8 cellular contexts compared by ENCODE assay signal in genomic region chr14:75428230-75429104, GRCh38. TPM values are rescaled to one million over a fixed set of nuclear protein-coding genes. Genes with fewer than 3 reads are reported as not detected.
DNase-seq lines count a peak whose midpoint lies in the region; ATAC-seq and TF ChIP-seq lines count a peak whose summit lies in the region.

No MANE protein-coding gene starts in this region.

- no peak overlapping the region for H2BK12ac ChIP-seq in H9 (ENCODE audit: insufficient read length, low read depth, low read length)

- no CpG with 5 or more reads among the region's 64 CpGs for WGBS in H9 (ENCODE audit: extremely low coverage, insufficient read length, low lambda C conversion rate)

- ATAC-seq in left lung (peak; percentile 15), GM18858 (IDR thresholded peaks at IDR 0.05; ENCODE audit: unreplicated experiment) (no peak)
- peak; percentile 68 for ATAC-seq in stimulated activated naive CD8-positive, alpha-beta T cell treated with anti-CD3 and anti-CD28 coated beads, Interleukin-15, amount 100 ng/mL, for 72 hours

- peak overlapping the region; percentile 67 for H3K4me2 ChIP-seq in H9 (ENCODE audit: insufficient read depth, insufficient read length, low read length)

- H3K27ac ChIP-seq in H9 (ENCODE audit: insufficient read length, low read depth, low read length) (no peak overlapping the region), left lung (peak overlapping the region; percentile 61 to 83)

- no peak overlapping the region for H4K5ac ChIP-seq in H9 (ENCODE audit: insufficient read length, low read depth, low read length)

- peaks cover 1% of the 10 kb centered on the region; the same call in 1 of the 2 replicates for H3K79me2 ChIP-seq in H9 (ENCODE audit: insufficient read depth, low read length)

- H3K4me3 ChIP-seq in left lung: peak overlapping the region; percentile 60 to 67

- H3K4me3 Mint-ChIP-seq in H9: peak overlapping the region; percentile 78 to 89
- peak overlapping the region; percentile 70 to 78 for H3K4me3 Mint-ChIP-seq in stimulated activated naive CD8-positive, alpha-beta T cell treated with anti-CD3 and anti-CD28 coated beads, Interleukin-15, amount 100 ng/mL, for 72 hours

- H3K23me2 ChIP-seq in H9 (ENCODE audit: insufficient read length, low read depth, low read length, poor library complexity, severe bottlenecking): peaks cover 16% of the 10 kb centered on the region

- H3K9me3 Mint-ChIP-seq in H9: peaks cover 6 to 11% of the 10 kb centered on the region in 2 experiments
- no peaks in the 10 kb centered on the region for H3K9me3 Mint-ChIP-seq in stimulated activated naive CD8-positive, alpha-beta T cell treated with anti-CD3 and anti-CD28 coated beads, Interleukin-15, amount 100 ng/mL, for 72 hours

- H2BK20ac ChIP-seq in H9 (ENCODE audit: low read depth, low read length, poor library complexity, severe bottlenecking): no peak overlapping the region

- no peaks in the 10 kb centered on the region for H4K20me1 ChIP-seq in H9 (ENCODE audit: control insufficient read depth, insufficient read depth, insufficient read length)

- no peak overlapping the region for H3K56ac ChIP-seq in H9 (ENCODE audit: insufficient read length, low read depth, low read length)

- no peak overlapping the region for H3K4ac ChIP-seq in H9 (ENCODE audit: low read depth, low read length)

- H3K14ac ChIP-seq in H9 (ENCODE audit: insufficient read depth, low read length): peak overlapping the region; percentile 38

- no peak overlapping the region for H4K91ac ChIP-seq in H9 (ENCODE audit: insufficient read length, low read depth, low read length)

- H3K4me1 ChIP-seq in H9 (ENCODE audit: insufficient read depth, low read length) (peaks cover 5% of the 10 kb centered on the region; the same call in 1 of the 2 replicates), left lung (peaks cover 30 to 61% of the 10 kb centered on the region in 2 donors)

- no peak overlapping the region for H2AK5ac ChIP-seq in H9 (ENCODE audit: insufficient read length, low read length)

- no peak overlapping the region for H2BK5ac ChIP-seq in H9 (ENCODE audit: insufficient read length, low read length)

- TF ChIP-seq CTCF in H9 (conservative IDR thresholded peaks at IDR 0.05): no peak
- no peak for TF ChIP-seq CTCF in left lung (IDR thresholded peaks at IDR 0.05)

- H3K27me3 Mint-ChIP-seq in H9 (ENCODE audit: low read depth): peaks cover 40% of the 10 kb centered on the region
- peaks cover 44% of the 10 kb centered on the region for H3K27me3 Mint-ChIP-seq in stimulated activated naive CD8-positive, alpha-beta T cell treated with anti-CD3 and anti-CD28 coated beads, Interleukin-15, amount 100 ng/mL, for 72 hours

- no peak overlapping the region for H2BK120ac ChIP-seq in H9 (ENCODE audit: low read depth, low read length, poor library complexity, severe bottlenecking)

- intact Hi-C loops in left lung (cut with DNase I): no loop called here

- H3T11ph ChIP-seq in H9 (ENCODE audit: low read length): no peak overlapping the region

- DNase-seq in ELR (ENCODE audit: low read depth) (peak; percentile 34), H9 (no peak), RPMI8226 (peak; percentile 15), cerebellum (ENCODE audit: low spot score) (peak; percentile 60), left lung (peak; percentile 59 to 91), SKM-1 treated with dmso at 0.1 percent for 144 hours (lab: John Stamatoyannopoulos, UW; ENCODE audit: unreplicated experiment) (no peak)
- DNase-seq in stimulated activated naive CD8-positive, alpha-beta T cell treated with anti-CD3 and anti-CD28 coated beads, Interleukin-15, amount 100 ng/mL, for 72 hours: peak; percentile 23 to 25

- H3K9me3 ChIP-seq in H9 (ENCODE audit: control insufficient read depth, low read depth, low read length) (no peaks in the 10 kb centered on the region), left lung (peaks cover 0 to 2% of the 10 kb centered on the region in 2 donors)

- H3K36me3 Mint-ChIP-seq in H9 (ENCODE audit: insufficient read depth in 1 of 3, low read depth in 3 of 3): peaks cover 10 to 23% (median 18%) of the 10 kb centered on the region in 3 experiments

- H2AFZ ChIP-seq in H9 (ENCODE audit: low read length): no peak overlapping the region

- no peak overlapping the region for H2BK15ac ChIP-seq in H9 (ENCODE audit: low read depth, low read length)

- H3K79me1 ChIP-seq in H9 (ENCODE audit: insufficient read depth, low read depth, low read length, poor library complexity, severe bottlenecking): no peaks in the 10 kb centered on the region

- H3K36me3 ChIP-seq in left lung: peaks cover 0 to 22% of the 10 kb centered on the region in 2 donors

- H4K8ac ChIP-seq in H9 (replicated peaks; ENCODE audit: insufficient read length, low read depth, low read length): no peak overlapping the region

- no peak overlapping the region for H3K9ac ChIP-seq in H9 (ENCODE audit: extremely low read depth, insufficient read length, low read length)

- H3K4me1 Mint-ChIP-seq in H9: peaks cover 36% of the 10 kb centered on the region in 2 experiments
- H3K4me1 Mint-ChIP-seq in stimulated activated naive CD8-positive, alpha-beta T cell treated with anti-CD3 and anti-CD28 coated beads, Interleukin-15, amount 100 ng/mL, for 72 hours: peaks cover 34% of the 10 kb centered on the region

- H3K27ac Mint-ChIP-seq in H9: peak overlapping the region in 1 of 3 experiments; percentile 35; a peak in 1 of 7 replicates
- H3K27ac Mint-ChIP-seq in stimulated activated naive CD8-positive, alpha-beta T cell treated with anti-CD3 and anti-CD28 coated beads, Interleukin-15, amount 100 ng/mL, for 72 hours: peak overlapping the region in 1 of 2 donors; percentile 52

- no peak overlapping the region for H3K23ac ChIP-seq in H9 (ENCODE audit: insufficient read length, low read depth, low read length)

- peaks cover 2% of the 10 kb centered on the region; the same call in 1 of the 2 replicates for H3K27me3 ChIP-seq in H9 (ENCODE audit: insufficient read depth, low read length)
- no peaks in the 10 kb centered on the region for H3K27me3 ChIP-seq in left lung

- peak overlapping the region; percentile 51 for H3K18ac ChIP-seq in H9 (ENCODE audit: insufficient read length, low read depth, low read length)

RNA-seq across cellular contexts. Expression of gene JDP2, which starts 0.6 kb away (rescaled TPM):
- total RNA-seq in H9 (2021): 22.8 and 24.7 TPM in 2 replicates
- total RNA-seq in cerebellum: 6.4 TPM
- total RNA-seq in left lung: 10 to 100 TPM; 56.8 to 57.6 TPM

Comparison
In these comparisons a context has a peak if more than half of its experiments do, and no peak if none do; other contexts are left out.
1. DNase-seq: peak in ELR (single experiment), RPMI8226 (single experiment), cerebellum (single experiment), left lung (2 of 2) and stimulated activated naive CD8-positive, alpha-beta T cell treated with anti-CD3 and anti-CD28 coated beads, Interleukin-15, amount 100 ng/mL, for 72 hours (2 of 2); none in H9 (single experiment) and SKM-1 treated with dmso at 0.1 percent for 144 hours (single experiment).